Comparison of ENCODE assay signal across 13 cellular contexts in genomic region chr16:23950898-23951297, GRCh38.
A peak's percentile ranks its signal among the peaks of the same experiment; 100 is the strongest.
DNase-seq lines count a peak whose midpoint lies in the region; ATAC-seq and TF ChIP-seq lines count a peak whose summit lies in the region.
"Had no signal": no experiment of that assay in that cellular context is flagged by ENCODE, and none has a peak within 500 bp of the region (broad histone marks: within the 10 kb centered on the region; RNA-seq: fewer than 3 reads in every experiment).

No MANE protein-coding gene starts in this region.

- peaks cover 0 to 2% (median 0%) of the 10 kb centered on the region in 3 donors for H3K27me3 Mint-ChIP-seq in CD14-positive monocyte (ENCODE audit: low read depth in 3 of 3)
- no peaks in the 10 kb centered on the region for H3K27me3 Mint-ChIP-seq in activated CD8-positive, alpha-beta T cell treated with anti-CD3 and anti-CD28 coated beads for 36 hours

- DNase-seq in CD14-positive monocyte (ENCODE audit: low spot score), result peak; percentile 54
- DNase-seq in ELR (ENCODE audit: low read depth), result peak; percentile 4
- peak; percentile 55 for DNase-seq in activated CD8-positive, alpha-beta T cell treated with anti-CD3 and anti-CD28 coated beads for 36 hours
- DNase-seq in head of caudate nucleus, result peak in 34 of 42 donors; percentile 23 to 81 (median 55)
- DNase-seq in NCI-H1092 (lab: John Stamatoyannopoulos, UW), result no peak
- no peak for DNase-seq in psoas muscle
- DNase-seq: IMR-90, NCI-H2029 had no signal

- CTCF ChIA-PET in activated CD8-positive, alpha-beta T cell treated with anti-CD3 and anti-CD28 coated beads for 36 hours (lab: Charles Lee), result interaction anchor here (1.7 kb wide), 1 partner anchor 11 kb away, joined by 4 read pairs; no protein-coding TSS in a partner anchor

- no peaks in the 10 kb centered on the region for H3K9me3 ChIP-seq in psoas muscle
- H3K9me3 ChIP-seq: adrenal gland, SJSA1 had no signal

- POLR2A ChIA-PET in activated CD8-positive, alpha-beta T cell treated with anti-CD3 and anti-CD28 coated beads for 36 hours (lab: Charles Lee), result interaction anchor here (1.4 to 2.5 kb wide), 2 partner anchors 9 to 28 kb away, joined by 3 to 23 read pairs; no protein-coding TSS in a partner anchor

- no peaks in the 10 kb centered on the region for H3K27me3 ChIP-seq in psoas muscle (ENCODE audit: insufficient read depth in 3 of 3, low read length in 2 of 3)
- H3K27me3 ChIP-seq: adrenal gland, SJSA1 had no signal

- H3K9me3 Mint-ChIP-seq in CD14-positive monocyte, result no peaks in the 10 kb centered on the region
- H3K9me3 Mint-ChIP-seq in activated CD8-positive, alpha-beta T cell treated with anti-CD3 and anti-CD28 coated beads for 36 hours, result peaks cover 3% of the 10 kb centered on the region
- H3K9me3 Mint-ChIP-seq: WTC11 had no signal

- no peaks in the 10 kb centered on the region for H3K4me1 ChIP-seq in psoas muscle
- H3K4me1 ChIP-seq: adrenal gland had no signal

- H3K27ac ChIP-seq in psoas muscle, result no peak overlapping the region
- H3K27ac ChIP-seq: adrenal gland, SJSA1 had no signal

- H3K36me3 Mint-ChIP-seq in CD14-positive monocyte, result peaks cover 30 to 32% of the 10 kb centered on the region in 2 donors
- H3K36me3 Mint-ChIP-seq in activated CD8-positive, alpha-beta T cell treated with anti-CD3 and anti-CD28 coated beads for 36 hours (ENCODE audit: low read depth), result peaks cover 21% of the 10 kb centered on the region
- H3K36me3 Mint-ChIP-seq: WTC11 had no signal

- no peak overlapping the region for H3K4me3 ChIP-seq in psoas muscle
- H3K4me3 ChIP-seq: adrenal gland, SJSA1 had no signal

- peaks cover 65% of the 10 kb centered on the region for H3K4me1 Mint-ChIP-seq in CD14-positive monocyte
- peaks cover 85% of the 10 kb centered on the region for H3K4me1 Mint-ChIP-seq in activated CD8-positive, alpha-beta T cell treated with anti-CD3 and anti-CD28 coated beads for 36 hours (ENCODE audit: low read depth)

- peak overlapping the region; percentile 0 to 87 (median 78) for H3K27ac Mint-ChIP-seq in CD14-positive monocyte
- peak overlapping the region; percentile 92 for H3K27ac Mint-ChIP-seq in activated CD8-positive, alpha-beta T cell treated with anti-CD3 and anti-CD28 coated beads for 36 hours
- H3K27ac Mint-ChIP-seq: WTC11 had no signal

- H3K36me3 ChIP-seq in psoas muscle (ENCODE audit: insufficient read depth in 1 of 2, low read depth in 1 of 2), result no peaks in the 10 kb centered on the region
- H3K36me3 ChIP-seq: adrenal gland, SJSA1 had no signal

- TF ChIP-seq CTCF in CD14-positive monocyte (IDR thresholded peaks at IDR 0.05) (no peak), psoas muscle (IDR thresholded peaks at IDR 0.05) (no peak)
- no peak for TF ChIP-seq CTCF in activated CD8-positive, alpha-beta T cell treated with anti-CD3 and anti-CD28 coated beads for 36 hours (IDR thresholded peaks at IDR 0.05)

- no peak overlapping the region for H3K4me3 Mint-ChIP-seq in CD14-positive monocyte
- H3K4me3 Mint-ChIP-seq in activated CD8-positive, alpha-beta T cell treated with anti-CD3 and anti-CD28 coated beads for 36 hours, result peak overlapping the region; percentile 12
- H3K4me3 Mint-ChIP-seq: WTC11 had no signal

- intact Hi-C loops in CD14-positive monocyte (cut with micrococcal nuclease) (loop anchor here in 1 of 2 donors (5.0 kb wide), 2 partner anchors 61 to 94 kb away; no protein-coding TSS in a partner anchor), head of caudate nucleus (cut with DNase I) (no loop called here), psoas muscle (cut with DNase I) (no loop called here)
- intact Hi-C loops in activated CD8-positive, alpha-beta T cell treated with anti-CD3 and anti-CD28 coated beads for 36 hours (cut with micrococcal nuclease), result loop anchor here (5.0 to 10.0 kb wide), 2 partner anchors 54 to 109 kb away; no protein-coding TSS in a partner anchor

- 44 to 56% (median 47%) methylated on average over 7 of the region's 7 CpGs for WGBS in psoas muscle, 3 donors

- no peak for ATAC-seq in activated CD8-positive, alpha-beta T cell treated with anti-CD3 and anti-CD28 coated beads for 36 hours
- ATAC-seq in GM19463 (IDR thresholded peaks at IDR 0.05; ENCODE audit: unreplicated experiment), result no peak
- no peak for ATAC-seq in psoas muscle
- no peak for ATAC-seq in GM21825 (IDR thresholded peaks at IDR 0.05; ENCODE audit: unreplicated experiment)
- ATAC-seq: WTC11 had no signal

Comparison
In these comparisons a context has a peak if more than half of its experiments do, and no peak if none do; other contexts are left out.
1. DNase-seq: peak in CD14-positive monocyte (single experiment), ELR (single experiment), activated CD8-positive, alpha-beta T cell treated with anti-CD3 and anti-CD28 coated beads for 36 hours (single experiment) and head of caudate nucleus (34 of 42); none in NCI-H1092 (single experiment) and psoas muscle (0 of 2).